In genomic region chr17:50111687-50112655, GRCh38 we compare ENCODE assay signal across 11 cellular contexts. TPM values are rescaled to one million over a fixed set of nuclear protein-coding genes. Genes with fewer than 3 reads are reported as not detected.
A peak's percentile ranks its signal among the peaks of the same experiment; 100 is the strongest.
DNase-seq lines count a peak whose midpoint lies in the region; ATAC-seq and TF ChIP-seq lines count a peak whose summit lies in the region.
"Had no signal": no experiment of that assay in that cellular context is flagged by ENCODE, and none has a peak within 500 bp of the region (broad histone marks: within the 10 kb centered on the region; RNA-seq: fewer than 3 reads in every experiment).

No MANE protein-coding gene starts in this region.

- DNase-seq in coronary artery (ENCODE audit: low spot score) (peak; percentile 89), superior temporal gyrus (ENCODE audit: extremely low spot score) (peak; percentile 22), SIG-M5 treated with dmso at 0.1 percent for 504 hours (lab: John Stamatoyannopoulos, UW; ENCODE audit: unreplicated experiment) (no peak), NCI-H2196 treated with DMSO at 0.1 percent for 48 hours (lab: John Stamatoyannopoulos, UW; ENCODE audit: unreplicated experiment) (no peak)
- DNase-seq in naive thymus-derived CD8-positive, alpha-beta T cell = no peak
- DNase-seq: DMS79 treated with DMSO at 0.1 percent for 48 hours had no signal

- POLR2A ChIA-PET in naive thymus-derived CD8-positive, alpha-beta T cell (lab: Charles Lee) = interaction anchor here (0.6 kb wide), 1 partner anchor 270 kb away, joined by 4 read pairs; no protein-coding TSS in a partner anchor

- H3K4me3 Mint-ChIP-seq in naive thymus-derived CD8-positive, alpha-beta T cell = no peak overlapping the region
- H3K4me3 Mint-ChIP-seq: stimulated activated effector memory CD8-positive, alpha-beta T cell treated with anti-CD3 and anti-CD28 coated beads, Interleukin-12 subunit alpha, Interleukin-12 subunit beta, amount 100 ng/mL, for 72 hours had no signal

- H3K27me3 ChIP-seq in HUES48 (ENCODE audit: control insufficient read depth, insufficient read depth, low read length) = no peaks in the 10 kb centered on the region
- H3K27me3 ChIP-seq in liver (ENCODE audit: control insufficient read depth in 4 of 4, insufficient read depth in 4 of 4, low read length in 3 of 4) = no peaks in the 10 kb centered on the region

- peaks cover 7 to 20% (median 11%) of the 10 kb centered on the region in 5 donors for H3K27me3 Mint-ChIP-seq in naive thymus-derived CD8-positive, alpha-beta T cell

- peaks cover 10 to 13% (median 11%) of the 10 kb centered on the region in 4 donors for H3K4me1 Mint-ChIP-seq in naive thymus-derived CD8-positive, alpha-beta T cell

- no peak overlapping the region for H3K9ac ChIP-seq in HUES48 (ENCODE audit: low read depth, low read length)
- no peak overlapping the region for H3K9ac ChIP-seq in liver (ENCODE audit: low read depth in 1 of 2, low read length in 2 of 2)

- TF ChIP-seq RAD21 in liver (IDR thresholded peaks at IDR 0.05) = peak in 1 of 2 donors; percentile 5

- peaks cover 0 to 17% (median 4%) of the 10 kb centered on the region in 3 donors for H3K36me3 Mint-ChIP-seq in naive thymus-derived CD8-positive, alpha-beta T cell
- H3K36me3 Mint-ChIP-seq: stimulated activated effector memory CD8-positive, alpha-beta T cell treated with anti-CD3 and anti-CD28 coated beads, Interleukin-12 subunit alpha, Interleukin-12 subunit beta, amount 100 ng/mL, for 72 hours had no signal

- H3K9me3 Mint-ChIP-seq in naive thymus-derived CD8-positive, alpha-beta T cell = no peaks in the 10 kb centered on the region
- H3K9me3 Mint-ChIP-seq: stimulated activated effector memory CD8-positive, alpha-beta T cell treated with anti-CD3 and anti-CD28 coated beads, Interleukin-12 subunit alpha, Interleukin-12 subunit beta, amount 100 ng/mL, for 72 hours had no signal

- H3K27ac Mint-ChIP-seq in naive thymus-derived CD8-positive, alpha-beta T cell = peak overlapping the region in 2 of 10 donors; percentile 43 to 72
- H3K27ac Mint-ChIP-seq: stimulated activated effector memory CD8-positive, alpha-beta T cell treated with anti-CD3 and anti-CD28 coated beads, Interleukin-12 subunit alpha, Interleukin-12 subunit beta, amount 100 ng/mL, for 72 hours had no signal

- H3K36me3 ChIP-seq in HUES48 (ENCODE audit: control insufficient read depth, insufficient read depth, low read length) = no peaks in the 10 kb centered on the region
- peaks cover 6 to 27% (median 16%) of the 10 kb centered on the region in 4 donors for H3K36me3 ChIP-seq in liver (ENCODE audit: control insufficient read depth in 4 of 4, insufficient read depth in 3 of 4, low read depth in 1 of 4, low read length in 3 of 4)

- 64% methylated on average over 13 of the region's 13 CpGs for WGBS in liver

- H3K9me3 ChIP-seq in HUES48 (ENCODE audit: control insufficient read depth, insufficient read depth, low read length) (no peaks in the 10 kb centered on the region), liver (ENCODE audit: control insufficient read depth in 4 of 4, low read length in 3 of 4) (no peaks in the 10 kb centered on the region)

- H3K27ac ChIP-seq in HUES48 (ENCODE audit: low read depth, low read length) (peak overlapping the region; percentile 73), coronary artery (peak overlapping the region; percentile 99), liver (ENCODE audit: low read depth in 1 of 2, low read length in 2 of 2) (peak overlapping the region; percentile 74)

- H3K4me1 ChIP-seq in HUES48 (ENCODE audit: control insufficient read depth, insufficient read depth, low read length) (peaks cover 9% of the 10 kb centered on the region), liver (ENCODE audit: control insufficient read depth in 4 of 4, insufficient read depth in 4 of 4, low read length in 3 of 4) (peaks cover 2 to 16% (median 10%) of the 10 kb centered on the region in 4 donors)

- TF ChIP-seq CTCF in coronary artery (IDR thresholded peaks at IDR 0.05) (no peak), liver (IDR thresholded peaks at IDR 0.05; ENCODE audit: low read depth, low read length, missing input control) (no peak)

- ATAC-seq in naive thymus-derived CD8-positive, alpha-beta T cell = no peak
- ATAC-seq in GM19351 (IDR thresholded peaks at IDR 0.05; ENCODE audit: unreplicated experiment) = no peak
- ATAC-seq: stimulated activated effector memory CD8-positive, alpha-beta T cell treated with anti-CD3 and anti-CD28 coated beads, Interleukin-12 subunit alpha, Interleukin-12 subunit beta, amount 100 ng/mL, for 72 hours had no signal

- H3K4me3 ChIP-seq in HUES48 (ENCODE audit: low read depth, low read length) (no peak overlapping the region), coronary artery (peak overlapping the region; percentile 49), liver (ENCODE audit: low read depth in 1 of 3, low read length in 3 of 3) (no peak overlapping the region)

TF ChIP-seq in liver, 16 proteins besides CTCF, POLR2A, EP300 and RAD21:
- TF ChIP-seq SP1 (IDR thresholded peaks at IDR 0.05) = peak; percentile 63
- TF ChIP-seq NR2F2 (IDR thresholded peaks at IDR 0.05) = peak; percentile 71
- TF ChIP-seq YY1 (IDR thresholded peaks at IDR 0.05) = peak; percentile 16
- peak; percentile 42 to 51 for TF ChIP-seq RXRA (IDR thresholded peaks at IDR 0.05)
- TF ChIP-seq FOXA2 (IDR thresholded peaks at IDR 0.05) = no peak
- TF ChIP-seq JUND (IDR thresholded peaks at IDR 0.05) = no peak
- peak in 1 of 2 donors; percentile 70 for TF ChIP-seq EGR1 (IDR thresholded peaks at IDR 0.05; ENCODE audit: low read depth in 2 of 2)

RNA-seq across cellular contexts. Expression of gene PDK2, which starts 16.8 kb away (rescaled TPM):
- 10 to 100 TPM in 1 of 2 donors, 1 to 10 TPM in 1; 8.6 to 24.5 TPM for total RNA-seq in liver
- polyA plus RNA-seq in liver = 10 to 100 TPM; 32.4 to 36.6 TPM
- total RNA-seq in naive thymus-derived CD8-positive, alpha-beta T cell = 10 to 100 TPM; 44.4 to 45.3 TPM
- polyA plus RNA-seq in naive thymus-derived CD8-positive, alpha-beta T cell = 10 to 100 TPM; 27.9 to 47.4 (median 40.4) TPM

RNA-seq across cellular contexts. Expression of gene SAMD14, which starts 18.0 kb away (rescaled TPM):
- under 1 TPM; 0.50 to 0.84 TPM for total RNA-seq in liver
- under 1 TPM in 1 of 2 donors, not detected in 1; 0.67 TPM for polyA plus RNA-seq in liver
- under 1 TPM in 1 of 2 experiments, not detected in 1; 0.30 TPM for total RNA-seq in naive thymus-derived CD8-positive, alpha-beta T cell
- not detected for polyA plus RNA-seq in naive thymus-derived CD8-positive, alpha-beta T cell

RNA-seq across cellular contexts. Expression of gene PPP1R9B, which starts 38.5 kb away (rescaled TPM):
- 10 to 100 TPM in 1 of 2 donors, 1 to 10 TPM in 1; 7.4 to 26.1 TPM for total RNA-seq in liver
- 1 to 10 TPM in 1 of 2 donors, under 1 TPM in 1; 0.90 to 6.7 TPM for polyA plus RNA-seq in liver
- 10 to 100 TPM; 82.8 to 83.6 TPM for total RNA-seq in naive thymus-derived CD8-positive, alpha-beta T cell
- polyA plus RNA-seq in naive thymus-derived CD8-positive, alpha-beta T cell = under 1 TPM; 0.29 to 0.84 (median 0.67) TPM

RNA-seq across cellular contexts. Expression of gene SGCA, which starts 53.8 kb away (rescaled TPM):
- total RNA-seq in liver = 1 to 10 TPM in 1 of 2 donors, not detected in 1; 1.3 TPM
- polyA plus RNA-seq in liver = 1 to 10 TPM in 1 of 2 donors, under 1 TPM in 1; 0.31 to 1.2 TPM
- not detected for total RNA-seq in naive thymus-derived CD8-positive, alpha-beta T cell
- under 1 TPM in 1 of 3 donors, not detected in 2; 0.71 TPM for polyA plus RNA-seq in naive thymus-derived CD8-positive, alpha-beta T cell
- total RNA-seq: renal cortical epithelial cell had no signal

RNA-seq across cellular contexts. Expression of gene ITGA3, which starts 56.1 kb away (rescaled TPM):
- 1 to 10 TPM in 1 of 2 donors, under 1 TPM in 1; 0.79 to 4.4 TPM for total RNA-seq in liver
- polyA plus RNA-seq in liver = 1 to 10 TPM; 1.1 to 1.8 TPM
- total RNA-seq in naive thymus-derived CD8-positive, alpha-beta T cell = 1 to 10 TPM; 8.0 to 8.5 TPM
- 1 to 10 TPM in 2 of 3 donors, under 1 TPM in 1; 0.40 to 1.5 (median 1.4) TPM for polyA plus RNA-seq in naive thymus-derived CD8-positive, alpha-beta T cell

Comparison
In these comparisons a context has a peak if more than half of its experiments do, and no peak if none do; other contexts are left out.
1. DNase-seq: peak in coronary artery (single experiment) and superior temporal gyrus (single experiment); none in naive thymus-derived CD8-positive, alpha-beta T cell (0 of 10), SIG-M5 treated with dmso at 0.1 percent for 504 hours (single experiment) and NCI-H2196 treated with DMSO at 0.1 percent for 48 hours (single experiment).
2. Peak in every context shown above with its lines, with median percentiles within 50 percentile points of each other: H3K27ac ChIP-seq.